14 cellular contexts compared by ENCODE assay signal in genomic region chr17:47891545-47892088, GRCh38.
"Had no signal": no experiment of that assay in that cellular context is flagged by ENCODE, and none has a peak within 500 bp of the region (broad histone marks: within the 10 kb centered on the region; RNA-seq: fewer than 3 reads in every experiment).

No MANE protein-coding gene starts in this region.

- ATAC-seq: activated T-cell treated with anti-CD3 and anti-CD28 coated beads, Interleukin-2, amount 50 U/mL, for 4 hours; gastrocnemius medialis; heart right ventricle; left cardiac atrium; pancreas; WTC11 had no signal

- H3K27ac Mint-ChIP-seq: mesothelial cell of epicardium, WTC11 had no signal

- FAIRE-seq: bronchial epithelial cell, pancreas, TTC549, urothelium cell line had no signal

- H3K9me3 Mint-ChIP-seq: activated T-cell treated with anti-CD3 and anti-CD28 coated beads, Interleukin-2, amount 50 U/mL, for 4 hours; mesothelial cell of epicardium; WTC11 had no signal

- H3K4me3 Mint-ChIP-seq: activated T-cell treated with anti-CD3 and anti-CD28 coated beads, Interleukin-2, amount 50 U/mL, for 4 hours; mesothelial cell of epicardium; WTC11 had no signal

- H3K36me3 Mint-ChIP-seq: mesothelial cell of epicardium, WTC11 had no signal

- DNase-seq: activated effector memory CD4-positive, alpha-beta T cell treated with anti-CD3 and anti-CD28 coated beads, Interleukin-2, amount 50 U/mL, for 16 hours; activated T-cell treated with anti-CD3 and anti-CD28 coated beads, Interleukin-2, amount 50 U/mL, for 4 hours; gastrocnemius medialis; heart right ventricle; left cardiac atrium; pancreas; SK-N-SH; stimulated activated CD4-positive, alpha-beta T cell treated with anti-CD3 and anti-CD28 coated beads, Interleukin-1b, Interleukin-23, amount 100 ng/mL, for 48 hours; thyroid gland had no signal
